In the genomic region with DNA sequence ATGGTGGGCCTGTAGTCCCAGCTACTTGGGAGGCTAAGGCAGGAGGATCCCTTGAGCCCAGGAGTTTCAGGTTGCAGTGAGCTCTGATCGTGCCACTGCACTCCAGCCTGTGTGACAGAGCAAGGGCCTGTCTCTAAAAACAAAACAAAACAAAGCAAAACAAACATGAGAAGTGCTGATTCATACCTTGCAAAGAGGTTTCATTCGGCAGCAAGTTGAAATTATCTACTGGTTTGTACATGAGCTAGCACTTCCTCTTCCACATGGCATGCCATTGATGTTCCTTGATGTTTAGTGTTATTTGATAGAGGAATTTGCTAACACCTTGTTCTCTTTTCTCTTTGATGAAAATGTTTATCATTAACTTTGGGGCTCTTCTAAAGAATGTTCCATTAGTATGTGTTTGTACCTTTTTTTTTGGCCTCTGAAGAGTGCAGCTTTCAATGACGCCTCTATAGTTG, we compare ENCODE assay signal across 12 cellular contexts. TPM values are rescaled to one million over a fixed set of nuclear protein-coding genes. Genes with fewer than 3 reads are reported as not detected.
DNase-seq lines count a peak whose midpoint lies in the region; ATAC-seq and TF ChIP-seq lines count a peak whose summit lies in the region.
"Had no signal": no experiment of that assay in that cellular context is flagged by ENCODE, and none has a peak within 500 bp of the region (broad histone marks: within the 10 kb centered on the region; RNA-seq: fewer than 3 reads in every experiment).

No MANE protein-coding gene starts in this region.

- no peak overlapping the region for H3K4me3 ChIP-seq in BE2C (ENCODE audit: low read depth, low read length)

- H3K4me1 ChIP-seq in BE2C = no peaks in the 10 kb centered on the region

- no peaks in the 10 kb centered on the region for H3K36me3 ChIP-seq in BE2C

- no peaks in the 10 kb centered on the region for H3K9me3 ChIP-seq in BE2C

- ATAC-seq in GM21576 (IDR thresholded peaks at IDR 0.05; ENCODE audit: unreplicated experiment) = peak; percentile 43
- no peak for ATAC-seq in GM21360 (IDR thresholded peaks at IDR 0.05; ENCODE audit: unreplicated experiment)
- ATAC-seq: effector memory CD8-positive, alpha-beta T cell had no signal

- TF ChIP-seq POLR2A in erythroblast (IDR thresholded peaks at IDR 0.05; ENCODE audit: low read length) = no peak

- peak; percentile 8 for DNase-seq in EH (ENCODE audit: low read depth)
- peak; percentile 53 for DNase-seq in NCI-H2029 (lab: John Stamatoyannopoulos, UW)
- DNase-seq in erythroblast (lab: John Stamatoyannopoulos, UW) = peak; percentile 55
- no peak for DNase-seq in activated CD4-positive, alpha-beta T cell treated with anti-CD3 and anti-CD28 coated beads, Interleukin-2, amount 50 U/mL, for 48 hours
- no peak for DNase-seq in nucleus accumbens (lab: John Stamatoyannopoulos, UW)
- DNase-seq in BE2C = no peak
- DNase-seq: activated effector memory CD4-positive, alpha-beta T cell treated with anti-CD3 and anti-CD28 coated beads, Interleukin-2, amount 50 U/mL, for 16 hours; effector memory CD8-positive, alpha-beta T cell; GDM1; NCI-H1092 had no signal

- H3K27me3 ChIP-seq in BE2C = no peaks in the 10 kb centered on the region

- no peak for TF ChIP-seq CTCF in BE2C (IDR thresholded peaks at IDR 0.05; ENCODE audit: low read depth, low read length)

RNA-seq across cellular contexts. Expression of gene SPECC1, which starts 50.6 kb away (rescaled TPM):
- 0.54 TPM for polyA plus RNA-seq in BE2C (2012; ENCODE audit: insufficient read depth, insufficient read length, low read depth)

Comparison
In these comparisons a context has a peak if more than half of its experiments do, and no peak if none do; other contexts are left out.
1. DNase-seq: peak in EH (single experiment), NCI-H2029 (single experiment) and erythroblast (2 of 2); none in activated CD4-positive, alpha-beta T cell treated with anti-CD3 and anti-CD28 coated beads, Interleukin-2, amount 50 U/mL, for 48 hours (0 of 2), nucleus accumbens (0 of 56) and BE2C (single experiment).